Comparison of ENCODE assay signal across 9 cellular contexts in the genomic region with DNA sequence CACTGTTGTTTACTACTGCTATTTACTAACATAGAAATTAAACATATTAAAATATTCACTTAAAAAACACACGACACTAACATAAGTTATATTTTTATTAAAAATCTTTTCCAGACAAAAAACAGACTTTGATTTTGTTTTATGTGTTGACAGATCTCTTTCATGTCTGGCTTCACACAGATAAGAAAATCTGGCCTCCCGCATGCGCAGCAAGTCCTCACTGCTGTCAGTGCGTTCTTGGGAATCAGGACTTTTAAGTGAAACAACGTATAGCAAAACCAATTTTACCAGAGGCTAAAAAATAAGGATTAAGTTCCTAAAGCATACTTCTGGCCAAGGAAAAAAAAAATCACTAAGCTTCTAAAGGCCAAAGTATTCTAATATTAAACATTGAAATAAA. TPM values are rescaled to one million over a fixed set of nuclear protein-coding genes. Genes with fewer than 3 reads are reported as not detected.
DNase-seq lines count a peak whose midpoint lies in the region; ATAC-seq and TF ChIP-seq lines count a peak whose summit lies in the region.
"Had no signal": no experiment of that assay in that cellular context is flagged by ENCODE, and none has a peak within 500 bp of the region (broad histone marks: within the 10 kb centered on the region; RNA-seq: fewer than 3 reads in every experiment).

No MANE protein-coding gene starts in this region.

- no peaks in the 10 kb centered on the region for H3K9me3 ChIP-seq in BLaER1

- peaks cover 10% of the 10 kb centered on the region for H3K36me3 Mint-ChIP-seq in memory B cell

- in situ Hi-C loops in astrocyte of the spinal cord (cut with HindIII; ENCODE audit: low sequenced_read_pairs): no loop called here

- no peaks in the 10 kb centered on the region for H3K27me3 Mint-ChIP-seq in memory B cell

- peaks cover 1% of the 10 kb centered on the region for H3K9me3 Mint-ChIP-seq in memory B cell

- TF ChIP-seq CTCF in astrocyte of the spinal cord (IDR thresholded peaks at IDR 0.05; ENCODE audit: low read depth, low read length): no peak

- intact Hi-C loops in sciatic nerve (cut with DNase I): no loop called here

- H3K36me3 ChIP-seq in BLaER1: peaks cover 42% of the 10 kb centered on the region

- peaks cover 36% of the 10 kb centered on the region for H3K4me1 Mint-ChIP-seq in memory B cell

- ATAC-seq in memory B cell (ENCODE audit: low read depth) (no peak), HG03521 (IDR thresholded peaks at IDR 0.05; ENCODE audit: unreplicated experiment) (no peak), sciatic nerve (no peak)

- H4K20me1 ChIP-seq in BLaER1: peaks cover 82% of the 10 kb centered on the region

- peaks cover 66% of the 10 kb centered on the region for H3K4me1 ChIP-seq in BLaER1

- H3K4me3 ChIP-seq in BLaER1 (peak overlapping the region; percentile 91), astrocyte of the spinal cord (ENCODE audit: low read depth, low read length) (peak overlapping the region; percentile 80)

- peak overlapping the region; percentile 98 for H3K27ac Mint-ChIP-seq in memory B cell

- DNase-seq in LoVo (ENCODE audit: low spot score): peak; percentile 25
- DNase-seq in astrocyte of the spinal cord (ENCODE audit: low read depth, low spot score): no peak
- DNase-seq in memory B cell (ENCODE audit: low spot score in 2 of 2): no peak
- DNase-seq in sciatic nerve (ENCODE audit: low spot score): no peak
- DNase-seq in NCI-H2107 treated with DMSO at 0.1 percent for 48 hours (lab: John Stamatoyannopoulos, UW; ENCODE audit: unreplicated experiment): no peak
- no peak for DNase-seq in COLO829 (ENCODE audit: low spot score)

- H3K27ac ChIP-seq in BLaER1: peak overlapping the region; percentile 95

- H3K4me2 ChIP-seq in BLaER1: peak overlapping the region; percentile 78

- H3K4me3 Mint-ChIP-seq in memory B cell: peak overlapping the region; percentile 95

- peak overlapping the region; percentile 96 for H3K9ac ChIP-seq in BLaER1

- no peaks in the 10 kb centered on the region for H3K27me3 ChIP-seq in BLaER1

RNA-seq across cellular contexts. Expression of gene IDI1, which starts 1.2 kb away (rescaled TPM):
- total RNA-seq in sciatic nerve: 60.9 TPM

RNA-seq across cellular contexts. Expression of gene WDR37, which starts 6.0 kb away (rescaled TPM):
- total RNA-seq in sciatic nerve: 20.5 TPM

RNA-seq across cellular contexts. Expression of gene IDI2, which starts 24.5 kb away (rescaled TPM):
- not detected for total RNA-seq in sciatic nerve
- total RNA-seq: pulmonary artery endothelial cell had no signal
